Comparison of ENCODE assay signal across 8 cellular contexts in genomic region chr3:138187296-138188012, GRCh38. TPM values are rescaled to one million over a fixed set of nuclear protein-coding genes. Genes with fewer than 3 reads are reported as not detected.
DNase-seq lines count a peak whose midpoint lies in the region; ATAC-seq, FAIRE-seq and TF ChIP-seq lines count a peak whose summit lies in the region.

Gene ARMC8, plus strand, starts transcription at chr3:138187301. Its CDS starts 254 bp downstream, at chr3:138187555.

- CTCF ChIA-PET in Calu3 (lab: Charles Lee) = interaction anchor here (1.1 to 2.0 kb wide), 4 partner anchors 13 to 736 kb away, joined by 3 to 5 read pairs (median 4); partner anchors contain the start of gene DBR1

- ATAC-seq in HG03280 (IDR thresholded peaks at IDR 0.05; ENCODE audit: unreplicated experiment) (peak; percentile 56), pancreas (peak; percentile 70 to 81 (median 74))

- no peaks in the 10 kb centered on the region for H3K27me3 Mint-ChIP-seq in Calu3 (ENCODE audit: unreplicated experiment)

- H3K27ac Mint-ChIP-seq in Calu3 (ENCODE audit: unreplicated experiment) = peak within 1 kb of the TSS; percentile 98

- H3K27ac ChIP-seq in adipose tissue (ENCODE audit: low read depth, low read length) (peak within 1 kb of the TSS; percentile 82), cardiac muscle cell (peak within 1 kb of the TSS; percentile 99), pancreas (peak within 1 kb of the TSS; percentile 87 to 96 (median 90))

- H3K36me3 Mint-ChIP-seq in Calu3 (ENCODE audit: insufficient read depth, unreplicated experiment) = peaks cover 26% of the 10 kb centered on the region

- peak within 1 kb of the TSS; percentile 92 for H3K4me3 Mint-ChIP-seq in Calu3 (ENCODE audit: low read depth, unreplicated experiment)

- H3K9me3 Mint-ChIP-seq in Calu3 (ENCODE audit: low read depth, unreplicated experiment) = no peaks in the 10 kb centered on the region

- peak within 1 kb of the TSS; percentile 58 for H3K4me3 ChIP-seq in cardiac muscle cell
- peak within 1 kb of the TSS; percentile 76 to 90 (median 84) for H3K4me3 ChIP-seq in pancreas

- no peaks in the 10 kb centered on the region for H3K27me3 ChIP-seq in cardiac muscle cell
- no peaks in the 10 kb centered on the region for H3K27me3 ChIP-seq in pancreas

- H3K4me1 ChIP-seq in cardiac muscle cell (ENCODE audit: low read depth) (peaks cover 17% of the 10 kb centered on the region), pancreas (peaks cover 0 to 20% (median 11%) of the 10 kb centered on the region in 3 donors)

- TF ChIP-seq CTCF in Calu3 (IDR thresholded peaks at IDR 0.05; ENCODE audit: unreplicated experiment) (no peak), cardiac muscle cell (IDR thresholded peaks at IDR 0.05; ENCODE audit: low read depth, low read length) (no peak), pancreas (IDR thresholded peaks at IDR 0.05) (no peak)

- DNase-seq in Calu3 = peak; percentile 66
- peak; percentile 70 for DNase-seq in OCI-M1 (lab: John Stamatoyannopoulos, UW)
- DNase-seq in cardiac muscle cell (ENCODE audit: low read depth in 1 of 2, low spot score in 1 of 2) = peak in 1 of 2 donors; percentile 76
- peak; percentile 55 to 89 (median 71) for DNase-seq in pancreas
- DNase-seq in NAMALWA (ENCODE audit: low spot score) = no peak

- 1% methylated on average over 50 to 59 of the region's 59 CpGs for WGBS in adipose tissue, 3 donors
- WGBS in pancreas, 2 donors = 0% methylated on average over 54 to 59 of the region's 59 CpGs

- no peaks in the 10 kb centered on the region for H3K9me3 ChIP-seq in cardiac muscle cell (ENCODE audit: low read depth)
- no peaks in the 10 kb centered on the region for H3K9me3 ChIP-seq in pancreas

- BruUV-seq in Calu3 (replicated peaks; lab: Mats Ljungman, UMichigan) = no TSS peak

- FAIRE-seq in pancreas (lab: Jason Lieb, UNC) = no peak

- H3K36me3 ChIP-seq in cardiac muscle cell = no peaks in the 10 kb centered on the region
- H3K36me3 ChIP-seq in pancreas = no peaks in the 10 kb centered on the region

- peaks cover 32% of the 10 kb centered on the region for H3K4me1 Mint-ChIP-seq in Calu3 (ENCODE audit: low read depth, unreplicated experiment)

- peak; percentile 79 for TF ChIP-seq POLR2A in GM19099 (IDR thresholded peaks at IDR 0.05; ENCODE audit: extremely low read depth, insufficient read length, low read depth)

- intact Hi-C loops in Calu3 (cut with micrococcal nuclease; ENCODE audit: unreplicated experiment) (loop anchor here (10.0 kb wide), 1 partner anchor 407 kb away; the partner anchor contains the start of gene CEP70), pancreas (cut with DNase I) (no loop called here)

RNA-seq across cellular contexts. Expression of gene ARMC8, which starts in this region (rescaled TPM):
- total RNA-seq in Calu3 (2022) (78.7 and 80.9 TPM in 2 replicates), cardiac muscle cell (29.0 and 33.9 TPM in 2 replicates), pancreas (10 to 100 TPM; 15.4 to 21.1 (median 18.6) TPM)
- polyA plus RNA-seq in adipose tissue (10 to 100 TPM in 2 of 3 donors, 1 to 10 TPM in 1; 9.1 to 32.1 (median 17.0) TPM), cardiac muscle cell (34.5 and 56.4 TPM in 2 replicates), pancreas (10 to 100 TPM in 1 of 2 donors, 1 to 10 TPM in 1; 7.6 to 14.4 TPM)
